Comparison of ENCODE assay signal across 8 cellular contexts in the genomic region with DNA sequence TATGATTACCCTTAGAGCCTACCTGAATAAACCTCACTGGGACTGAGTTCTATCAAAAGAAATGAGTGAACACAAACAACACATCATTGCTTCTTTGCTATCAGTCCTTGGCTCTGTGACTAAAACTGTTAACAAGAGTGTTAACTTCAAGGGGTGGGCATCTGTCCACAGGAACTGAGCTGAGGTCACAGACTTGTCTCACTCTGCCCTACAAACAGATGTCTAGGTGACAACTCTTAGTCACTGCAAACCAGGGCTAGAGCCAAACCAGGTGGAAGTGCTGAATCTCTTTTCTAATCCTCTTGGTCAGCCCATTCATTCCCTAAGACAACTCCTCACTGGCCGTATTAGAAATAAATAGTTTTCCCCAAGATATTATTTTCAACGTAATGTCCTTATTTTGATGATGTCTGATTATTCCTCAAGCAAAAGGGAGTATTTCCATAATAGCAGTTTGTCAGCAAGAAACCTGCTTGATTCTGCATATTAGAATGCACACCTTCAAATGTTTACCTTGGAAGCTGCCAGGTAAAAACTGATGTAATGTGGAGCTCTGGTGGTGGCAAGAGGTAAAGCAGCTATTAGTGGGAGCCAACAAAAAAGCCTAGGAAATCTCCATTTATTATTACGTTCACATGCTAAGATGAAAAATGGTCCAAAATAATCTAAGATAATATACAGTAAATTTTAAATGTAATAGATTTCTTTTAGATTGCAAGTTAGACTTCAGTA. TPM values are rescaled to one million over a fixed set of nuclear protein-coding genes. Genes with fewer than 3 reads are reported as not detected.
DNase-seq lines count a peak whose midpoint lies in the region; ATAC-seq and TF ChIP-seq lines count a peak whose summit lies in the region.

No MANE protein-coding gene starts in this region.

- H3K4me1 ChIP-seq in CD8-positive, alpha-beta T cell (ENCODE audit: insufficient read depth, low read length) = peaks cover 12% of the 10 kb centered on the region
- H3K4me1 ChIP-seq in GM23338 (ENCODE audit: insufficient read depth) = peaks cover 4% of the 10 kb centered on the region; the same call in 1 of the 2 replicates

- H3K4me1 Mint-ChIP-seq in CD8-positive, alpha-beta T cell (ENCODE audit: low read depth) = peaks cover 17% of the 10 kb centered on the region
- H3K4me1 Mint-ChIP-seq in GM23338 = peaks cover 7% of the 10 kb centered on the region; the same call in 2 of the 3 replicates

- POLR2A ChIA-PET in CD8-positive, alpha-beta T cell (lab: Charles Lee) = no interaction called here

- H3K36me3 ChIP-seq in CD8-positive, alpha-beta T cell (ENCODE audit: insufficient read depth, low read length) = no peaks in the 10 kb centered on the region
- no peaks in the 10 kb centered on the region for H3K36me3 ChIP-seq in GM23338 (ENCODE audit: insufficient read depth)

- no peaks in the 10 kb centered on the region for H3K9me3 Mint-ChIP-seq in CD8-positive, alpha-beta T cell
- no peaks in the 10 kb centered on the region for H3K9me3 Mint-ChIP-seq in GM23338

- H3F3A ChIP-seq in GM23338 (replicated peaks; ENCODE audit: low read depth) = 0 out of 2 replicates have a peak, but pooled peaks cover 3% of the 10 kb centered on the region

- ATAC-seq in CD8-positive, alpha-beta T cell = no peak
- no peak for ATAC-seq in GM23338
- ATAC-seq in left lobe of liver = peak; percentile 86

- no peaks in the 10 kb centered on the region for H4K20me1 ChIP-seq in GM23338 (replicated peaks; ENCODE audit: insufficient read depth)

- no peak overlapping the region for H3K27ac Mint-ChIP-seq in CD8-positive, alpha-beta T cell
- H3K27ac Mint-ChIP-seq in GM23338 = no peak overlapping the region

- peaks cover 39% of the 10 kb centered on the region for H3K27me3 Mint-ChIP-seq in CD8-positive, alpha-beta T cell (ENCODE audit: low read depth)
- H3K27me3 Mint-ChIP-seq in GM23338 (ENCODE audit: insufficient read depth, low read depth, poor library complexity) = peaks cover 12% of the 10 kb centered on the region

- H3K36me3 Mint-ChIP-seq in CD8-positive, alpha-beta T cell = no peaks in the 10 kb centered on the region
- H3K36me3 Mint-ChIP-seq in GM23338 (ENCODE audit: low read depth) = no peaks in the 10 kb centered on the region

- H3K27ac ChIP-seq in CD8-positive, alpha-beta T cell (ENCODE audit: low read depth, low read length) = no peak overlapping the region
- no peak overlapping the region for H3K27ac ChIP-seq in GM23338 (ENCODE audit: low read depth)

- H3K9me3 ChIP-seq in CD8-positive, alpha-beta T cell (ENCODE audit: low read length) = no peaks in the 10 kb centered on the region

- H3K4me3 ChIP-seq in CD8-positive, alpha-beta T cell (ENCODE audit: low read depth, low read length) = no peak overlapping the region
- no peak overlapping the region for H3K4me3 ChIP-seq in GM23338
- no peak overlapping the region for H3K4me3 ChIP-seq in WI38 (ENCODE audit: low read depth, low read length)

- peak; percentile 44 for TF ChIP-seq CTCF in CD8-positive, alpha-beta T cell (IDR thresholded peaks at IDR 0.05)
- TF ChIP-seq CTCF in GM23338 (conservative IDR thresholded peaks at IDR 0.05; ENCODE audit: low read depth in 2 of 2) = peak; percentile 74 to 79
- TF ChIP-seq CTCF in WI38 (IDR thresholded peaks at IDR 0.05; ENCODE audit: low read depth, low read length) = peak; percentile 46; the same call in 1 of the 2 replicates

- no peak overlapping the region for H3K4me3 Mint-ChIP-seq in CD8-positive, alpha-beta T cell
- no peak overlapping the region for H3K4me3 Mint-ChIP-seq in GM23338

- CTCF ChIA-PET in CD8-positive, alpha-beta T cell (lab: Charles Lee) = interaction anchor here (0.6 kb wide), 1 partner anchor 669 kb away, joined by 3 read pairs; no protein-coding TSS in a partner anchor

- no peaks in the 10 kb centered on the region for H3K9me2 ChIP-seq in GM23338 (ENCODE audit: insufficient read depth)

- intact Hi-C loops in CD8-positive, alpha-beta T cell (cut with DNase I, micrococcal nuclease) = no loop called here

- no peak overlapping the region for H2AFZ ChIP-seq in GM23338

- peaks cover 25% of the 10 kb centered on the region for H3K27me3 ChIP-seq in CD8-positive, alpha-beta T cell (ENCODE audit: insufficient read depth, low read length)
- peaks cover 22% of the 10 kb centered on the region for H3K27me3 ChIP-seq in GM23338 (ENCODE audit: insufficient read depth)

- H3K4me2 ChIP-seq in GM23338 = no peak overlapping the region

- H3K79me2 ChIP-seq in GM23338 (replicated peaks; ENCODE audit: insufficient read depth) = no peaks in the 10 kb centered on the region

- DNase-seq in CD8-positive, alpha-beta T cell = no peak
- peak; percentile 61 for DNase-seq in GM23338 (ENCODE audit: low spot score)
- no peak for DNase-seq in left lobe of liver (ENCODE audit: low spot score)
- DNase-seq in AG20443 (ENCODE audit: low spot score) = no peak
- DNase-seq in OCI-M1 (lab: John Stamatoyannopoulos, UW) = no peak
- no peak for DNase-seq in activated CD4-positive, CD25-positive, alpha-beta regulatory T cell treated with anti-CD3 and anti-CD28 coated beads, Interleukin-2, amount 50 U/mL, for 72 hours
- no peak for DNase-seq in KG1 (lab: John Stamatoyannopoulos, UW)

TF ChIP-seq in GM23338, 12 proteins besides CTCF, POLR2A, EP300 and RAD21 (continues in another document):
- TF ChIP-seq NANOG (IDR thresholded peaks at IDR 0.05; ENCODE audit: borderline replicate concordance) (no peak), EZH2phosphoT487 (IDR thresholded peaks at IDR 0.05; ENCODE audit: unreplicated experiment) (no peak), ETS1 (IDR thresholded peaks at IDR 0.05) (no peak), STAT1 (IDR thresholded peaks at IDR 0.05; ENCODE audit: unreplicated experiment) (no peak), POLR2AphosphoS5 (IDR thresholded peaks at IDR 0.05; ENCODE audit: low read depth) (no peak)

RNA-seq across cellular contexts. Expression of gene COL25A1, which starts 4.0 kb away (rescaled TPM):
- under 1 TPM in 1 of 2 experiments, not detected in 1; 0.71 TPM for total RNA-seq in CD8-positive, alpha-beta T cell
- total RNA-seq in GM23338 (2014; rRNA removed; shearing (Covaris generic)) = 3.8 and 5.6 TPM in 2 replicates
- polyA plus RNA-seq in GM23338 (2016; fragmentation: Nextera tagmentation; extraction: Ambion mirVana) = 2.9 and 3.9 TPM in 2 replicates
- 2.5 TPM for total RNA-seq in left lobe of liver
